Comparison of ENCODE assay signal across 1 cellular context in the genomic region with DNA sequence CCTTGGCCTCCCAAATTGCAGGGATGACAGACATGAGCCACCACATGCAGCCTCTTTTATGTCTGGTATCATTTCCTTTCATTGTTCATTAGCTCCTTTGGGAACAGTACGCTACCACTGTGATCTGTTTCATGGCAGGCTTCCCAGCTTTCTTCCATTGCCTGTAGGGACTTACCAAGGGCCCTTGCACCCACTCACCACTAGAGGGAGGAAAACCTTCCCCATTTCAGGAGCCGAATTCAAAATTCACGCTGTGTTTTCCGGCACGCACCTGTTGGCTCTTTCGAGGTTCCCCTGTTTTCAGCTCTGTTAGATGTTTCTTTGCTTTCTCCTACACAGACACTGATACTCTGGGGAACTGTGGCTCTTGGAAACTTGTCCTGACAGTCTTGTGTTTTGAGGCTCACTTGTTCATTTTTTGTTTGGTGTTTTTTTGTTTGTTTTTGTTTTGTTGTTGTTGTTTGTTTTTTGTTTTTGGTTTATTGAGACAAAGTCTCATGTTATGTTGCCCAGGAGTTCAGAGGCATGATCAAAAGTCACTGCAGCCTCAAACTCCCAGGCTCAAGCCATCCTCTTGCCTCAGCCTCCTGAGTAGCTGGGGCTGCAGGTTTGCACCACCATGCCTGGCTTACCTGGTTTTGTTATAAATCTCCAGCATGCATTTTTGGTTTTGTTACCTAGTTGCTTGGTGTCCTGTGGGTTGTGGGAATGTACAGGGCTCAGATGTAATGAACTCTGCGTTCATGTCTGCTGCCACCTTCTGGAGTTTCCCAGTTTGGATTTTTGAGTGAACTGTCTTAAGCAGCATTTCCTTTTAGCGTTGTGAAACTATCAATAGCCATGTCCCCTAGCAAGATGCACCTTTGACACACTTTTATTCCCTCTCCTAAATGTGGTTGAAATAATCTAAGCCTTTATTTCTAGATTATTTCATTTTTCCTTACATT.
TF ChIP-seq lines count a peak whose summit lies in the region.

No MANE protein-coding gene starts in this region.

TF ChIP-seq in HepG2, 621 proteins besides CTCF, POLR2A, EP300 and RAD21 (continued from another document and continues in another):
- TF ChIP-seq, protein P1, sequence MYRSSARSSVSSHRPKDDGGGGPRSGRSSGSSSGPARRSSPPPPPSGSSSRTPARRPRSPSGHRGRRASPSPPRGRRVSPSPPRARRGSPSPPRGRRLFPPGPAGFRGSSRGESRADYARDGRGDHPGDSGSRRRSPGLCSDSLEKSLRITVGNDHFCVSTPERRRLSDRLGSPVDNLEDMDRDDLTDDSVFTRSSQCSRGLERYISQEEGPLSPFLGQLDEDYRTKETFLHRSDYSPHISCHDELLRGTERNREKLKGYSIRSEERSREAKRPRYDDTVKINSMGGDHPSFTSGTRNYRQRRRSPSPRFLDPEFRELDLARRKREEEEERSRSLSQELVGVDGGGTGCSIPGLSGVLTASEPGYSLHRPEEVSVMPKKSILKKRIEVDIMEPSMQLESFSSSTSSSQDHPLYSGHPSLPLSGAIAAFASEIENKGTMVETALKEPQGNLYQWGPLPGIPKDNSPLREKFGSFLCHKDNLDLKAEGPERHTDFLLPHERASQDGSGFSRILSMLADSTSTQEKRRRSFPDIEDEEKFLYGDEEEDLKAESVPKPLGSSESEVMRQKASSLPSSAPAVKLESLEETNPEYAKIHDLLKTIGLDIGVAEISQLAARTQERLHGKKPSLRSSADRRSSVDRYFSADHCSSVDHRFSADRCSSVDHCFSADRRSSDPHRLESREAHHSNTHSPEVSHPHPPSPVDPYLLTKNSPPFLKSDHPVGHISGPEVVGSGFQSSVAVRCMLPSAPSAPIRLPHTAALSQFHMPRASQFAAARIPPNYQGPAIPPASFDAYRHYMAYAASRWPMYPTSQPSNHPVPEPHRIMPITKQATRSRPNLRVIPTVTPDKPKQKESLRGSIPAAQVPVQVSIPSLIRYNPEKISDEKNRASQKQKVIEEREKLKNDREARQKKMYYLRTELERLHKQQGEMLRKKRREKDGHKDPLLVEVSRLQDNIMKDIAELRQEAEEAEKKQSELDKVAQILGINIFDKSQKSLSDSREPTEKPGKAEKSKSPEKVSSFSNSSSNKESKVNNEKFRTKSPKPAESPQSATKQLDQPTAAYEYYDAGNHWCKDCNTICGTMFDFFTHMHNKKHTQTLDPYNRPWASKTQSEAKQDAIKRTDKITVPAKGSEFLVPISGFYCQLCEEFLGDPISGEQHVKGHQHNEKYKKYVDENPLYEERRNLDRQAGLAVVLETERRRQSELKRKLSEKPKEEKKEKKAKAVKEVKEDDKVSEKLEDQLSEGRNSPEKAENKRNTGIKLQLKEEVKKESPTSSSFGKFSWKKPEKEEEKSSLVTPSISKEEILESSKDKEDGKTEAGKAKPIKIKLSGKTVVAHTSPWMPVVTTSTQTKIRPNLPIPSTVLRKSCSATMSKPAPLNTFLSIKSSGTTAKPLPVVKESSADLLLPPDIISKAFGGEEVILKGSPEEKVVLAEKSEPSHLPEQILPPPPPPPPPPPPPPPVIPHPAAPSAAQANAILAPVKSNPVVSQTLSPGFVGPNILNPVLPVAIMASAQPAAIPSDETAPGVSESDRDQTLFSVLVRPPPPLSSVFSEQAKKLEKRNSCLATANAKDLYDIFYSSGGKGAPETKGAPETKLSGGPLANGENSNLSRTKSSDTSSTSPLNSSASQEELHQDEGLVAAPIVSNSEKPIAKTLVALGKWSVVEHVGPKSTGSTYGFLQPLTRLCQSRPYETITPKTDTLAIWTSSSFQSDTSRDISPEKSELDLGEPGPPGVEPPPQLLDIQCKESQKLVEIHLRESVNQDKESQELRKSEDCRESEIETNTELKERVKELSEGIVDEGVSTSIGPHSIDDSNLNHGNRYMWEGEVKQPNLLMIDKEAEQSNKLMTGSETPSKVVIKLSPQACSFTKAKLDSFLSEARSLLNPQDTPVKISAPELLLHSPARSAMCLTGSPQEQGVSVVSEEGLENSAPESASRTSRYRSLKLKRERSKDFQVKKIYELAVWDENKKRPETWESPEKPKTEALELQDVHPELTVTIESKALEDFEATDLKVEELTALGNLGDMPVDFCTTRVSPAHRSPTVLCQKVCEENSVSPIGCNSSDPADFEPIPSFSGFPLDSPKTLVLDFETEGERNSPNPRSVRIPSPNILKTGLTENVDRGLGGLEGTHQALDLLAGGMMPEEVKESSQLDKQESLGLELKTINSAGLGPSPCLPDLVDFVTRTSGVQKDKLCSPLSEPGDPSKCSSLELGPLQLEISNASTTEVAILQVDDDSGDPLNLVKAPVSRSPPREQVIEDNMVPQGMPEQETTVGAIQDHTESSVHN (CRISPR knock-in tag; IDR thresholded peaks at IDR 0.05), result no peak
- TF ChIP-seq BRCA1 (CRISPR knock-in tag; IDR thresholded peaks at IDR 0.05), result no peak
- TF ChIP-seq ARNT2 (CRISPR knock-in tag; IDR thresholded peaks at IDR 0.05; ENCODE audit: low read depth), result no peak
- TF ChIP-seq, protein P2, sequence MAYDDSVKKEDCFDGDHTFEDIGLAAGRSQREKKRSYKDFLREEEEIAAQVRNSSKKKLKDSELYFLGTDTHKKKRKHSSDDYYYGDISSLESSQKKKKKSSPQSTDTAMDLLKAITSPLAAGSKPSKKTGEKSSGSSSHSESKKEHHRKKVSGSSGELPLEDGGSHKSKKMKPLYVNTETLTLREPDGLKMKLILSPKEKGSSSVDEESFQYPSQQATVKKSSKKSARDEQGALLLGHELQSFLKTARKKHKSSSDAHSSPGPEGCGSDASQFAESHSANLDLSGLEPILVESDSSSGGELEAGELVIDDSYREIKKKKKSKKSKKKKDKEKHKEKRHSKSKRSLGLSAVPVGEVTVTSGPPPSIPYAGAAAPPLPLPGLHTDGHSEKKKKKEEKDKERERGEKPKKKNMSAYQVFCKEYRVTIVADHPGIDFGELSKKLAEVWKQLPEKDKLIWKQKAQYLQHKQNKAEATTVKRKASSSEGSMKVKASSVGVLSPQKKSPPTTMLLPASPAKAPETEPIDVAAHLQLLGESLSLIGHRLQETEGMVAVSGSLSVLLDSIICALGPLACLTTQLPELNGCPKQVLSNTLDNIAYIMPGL (CRISPR knock-in tag; IDR thresholded peaks at IDR 0.05; ENCODE audit: borderline replicate concordance in 1 of 2, low read depth in 1 of 2), result peak; percentile 45 to 66; a peak in 2 of 4 replicates
- TF ChIP-seq ZNF264 (CRISPR knock-in tag; IDR thresholded peaks at IDR 0.05), result no peak
- TF ChIP-seq ZNF878 (CRISPR knock-in tag; IDR thresholded peaks at IDR 0.05), result no peak
- TF ChIP-seq, protein P3, sequence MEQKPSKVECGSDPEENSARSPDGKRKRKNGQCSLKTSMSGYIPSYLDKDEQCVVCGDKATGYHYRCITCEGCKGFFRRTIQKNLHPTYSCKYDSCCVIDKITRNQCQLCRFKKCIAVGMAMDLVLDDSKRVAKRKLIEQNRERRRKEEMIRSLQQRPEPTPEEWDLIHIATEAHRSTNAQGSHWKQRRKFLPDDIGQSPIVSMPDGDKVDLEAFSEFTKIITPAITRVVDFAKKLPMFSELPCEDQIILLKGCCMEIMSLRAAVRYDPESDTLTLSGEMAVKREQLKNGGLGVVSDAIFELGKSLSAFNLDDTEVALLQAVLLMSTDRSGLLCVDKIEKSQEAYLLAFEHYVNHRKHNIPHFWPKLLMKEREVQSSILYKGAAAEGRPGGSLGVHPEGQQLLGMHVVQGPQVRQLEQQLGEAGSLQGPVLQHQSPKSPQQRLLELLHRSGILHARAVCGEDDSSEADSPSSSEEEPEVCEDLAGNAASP (CRISPR knock-in tag; IDR thresholded peaks at IDR 0.05; ENCODE audit: borderline replicate concordance), result no peak
- no peak for TF ChIP-seq RXRB (CRISPR knock-in tag; IDR thresholded peaks at IDR 0.05; ENCODE audit: borderline replicate concordance)
- TF ChIP-seq ZNF768 (CRISPR knock-in tag; IDR thresholded peaks at IDR 0.05), result no peak
- TF ChIP-seq, protein P4, sequence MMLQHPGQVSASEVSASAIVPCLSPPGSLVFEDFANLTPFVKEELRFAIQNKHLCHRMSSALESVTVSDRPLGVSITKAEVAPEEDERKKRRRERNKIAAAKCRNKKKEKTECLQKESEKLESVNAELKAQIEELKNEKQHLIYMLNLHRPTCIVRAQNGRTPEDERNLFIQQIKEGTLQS (CRISPR knock-in tag; IDR thresholded peaks at IDR 0.05), result no peak
- TF ChIP-seq U2AF2 (IDR thresholded peaks at IDR 0.05; ENCODE audit: low read depth, low read length), result no peak
- peak; percentile 25; the same call in 1 of the 2 replicates for TF ChIP-seq HOXA3 (CRISPR knock-in tag; IDR thresholded peaks at IDR 0.05)
- peak; percentile 27; the same call in 1 of the 2 replicates for TF ChIP-seq HDAC2 (CRISPR knock-in tag; IDR thresholded peaks at IDR 0.05)
- TF ChIP-seq ETV5 (CRISPR knock-in tag; IDR thresholded peaks at IDR 0.05; ENCODE audit: borderline replicate concordance), result peak; percentile 39; the same call in 1 of the 2 replicates
- no peak for TF ChIP-seq DPF2 (CRISPR knock-in tag; IDR thresholded peaks at IDR 0.05; ENCODE audit: borderline replicate concordance, low read depth)
- TF ChIP-seq RBM39 (IDR thresholded peaks at IDR 0.05; ENCODE audit: low read depth, low read length, poor library complexity, severe bottlenecking), result no peak
- no peak for TF ChIP-seq ZNF629 (CRISPR knock-in tag; conservative IDR thresholded peaks at IDR 0.05)
- TF ChIP-seq REL (CRISPR knock-in tag; conservative IDR thresholded peaks at IDR 0.05), result no peak
- no peak for TF ChIP-seq HNF4A (CRISPR knock-in tag; IDR thresholded peaks at IDR 0.05)
- no peak for TF ChIP-seq TBL1XR1 (IDR thresholded peaks at IDR 0.05; ENCODE audit: borderline replicate concordance, low read length, partially characterized antibody)
- TF ChIP-seq STAG1 (CRISPR knock-in tag; IDR thresholded peaks at IDR 0.05), result peak; percentile 44
- TF ChIP-seq, protein P5, sequence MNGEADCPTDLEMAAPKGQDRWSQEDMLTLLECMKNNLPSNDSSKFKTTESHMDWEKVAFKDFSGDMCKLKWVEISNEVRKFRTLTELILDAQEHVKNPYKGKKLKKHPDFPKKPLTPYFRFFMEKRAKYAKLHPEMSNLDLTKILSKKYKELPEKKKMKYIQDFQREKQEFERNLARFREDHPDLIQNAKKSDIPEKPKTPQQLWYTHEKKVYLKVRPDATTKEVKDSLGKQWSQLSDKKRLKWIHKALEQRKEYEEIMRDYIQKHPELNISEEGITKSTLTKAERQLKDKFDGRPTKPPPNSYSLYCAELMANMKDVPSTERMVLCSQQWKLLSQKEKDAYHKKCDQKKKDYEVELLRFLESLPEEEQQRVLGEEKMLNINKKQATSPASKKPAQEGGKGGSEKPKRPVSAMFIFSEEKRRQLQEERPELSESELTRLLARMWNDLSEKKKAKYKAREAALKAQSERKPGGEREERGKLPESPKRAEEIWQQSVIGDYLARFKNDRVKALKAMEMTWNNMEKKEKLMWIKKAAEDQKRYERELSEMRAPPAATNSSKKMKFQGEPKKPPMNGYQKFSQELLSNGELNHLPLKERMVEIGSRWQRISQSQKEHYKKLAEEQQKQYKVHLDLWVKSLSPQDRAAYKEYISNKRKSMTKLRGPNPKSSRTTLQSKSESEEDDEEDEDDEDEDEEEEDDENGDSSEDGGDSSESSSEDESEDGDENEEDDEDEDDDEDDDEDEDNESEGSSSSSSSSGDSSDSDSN (CRISPR knock-in tag; IDR thresholded peaks at IDR 0.05), result no peak
- TF ChIP-seq NCOA1 (CRISPR knock-in tag; IDR thresholded peaks at IDR 0.05), result no peak
- no peak for TF ChIP-seq ZNF619 (CRISPR knock-in tag; IDR thresholded peaks at IDR 0.05)
- TF ChIP-seq TEAD2 (CRISPR knock-in tag; IDR thresholded peaks at IDR 0.05), result no peak
- TF ChIP-seq, protein P6, sequence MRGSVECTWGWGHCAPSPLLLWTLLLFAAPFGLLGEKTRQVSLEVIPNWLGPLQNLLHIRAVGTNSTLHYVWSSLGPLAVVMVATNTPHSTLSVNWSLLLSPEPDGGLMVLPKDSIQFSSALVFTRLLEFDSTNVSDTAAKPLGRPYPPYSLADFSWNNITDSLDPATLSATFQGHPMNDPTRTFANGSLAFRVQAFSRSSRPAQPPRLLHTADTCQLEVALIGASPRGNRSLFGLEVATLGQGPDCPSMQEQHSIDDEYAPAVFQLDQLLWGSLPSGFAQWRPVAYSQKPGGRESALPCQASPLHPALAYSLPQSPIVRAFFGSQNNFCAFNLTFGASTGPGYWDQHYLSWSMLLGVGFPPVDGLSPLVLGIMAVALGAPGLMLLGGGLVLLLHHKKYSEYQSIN (CRISPR knock-in tag; IDR thresholded peaks at IDR 0.05; ENCODE audit: borderline replicate concordance), result no peak
- TF ChIP-seq, protein P7, sequence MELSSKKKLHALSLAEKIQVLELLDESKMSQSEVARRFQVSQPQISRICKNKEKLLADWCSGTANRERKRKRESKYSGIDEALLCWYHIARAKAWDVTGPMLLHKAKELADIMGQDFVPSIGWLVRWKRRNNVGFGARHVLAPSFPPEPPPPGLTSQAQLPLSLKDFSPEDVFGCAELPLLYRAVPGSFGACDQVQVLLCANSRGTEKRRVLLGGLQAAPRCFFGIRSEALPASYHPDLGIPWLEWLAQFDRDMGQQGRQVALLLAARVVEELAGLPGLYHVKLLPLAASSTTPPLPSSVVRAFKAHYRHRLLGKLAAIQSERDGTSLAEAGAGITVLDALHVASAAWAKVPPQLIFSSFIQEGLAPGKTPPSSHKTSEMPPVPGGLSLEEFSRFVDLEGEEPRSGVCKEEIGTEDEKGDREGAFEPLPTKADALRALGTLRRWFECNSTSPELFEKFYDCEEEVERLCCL (CRISPR knock-in tag; IDR thresholded peaks at IDR 0.05; ENCODE audit: borderline replicate concordance), result 0 out of 2 replicates have a peak, but pooled peaks have one; percentile 42
- TF ChIP-seq REPIN1 (CRISPR knock-in tag; IDR thresholded peaks at IDR 0.05; ENCODE audit: borderline replicate concordance, low read depth), result no peak
- TF ChIP-seq, protein P8, sequence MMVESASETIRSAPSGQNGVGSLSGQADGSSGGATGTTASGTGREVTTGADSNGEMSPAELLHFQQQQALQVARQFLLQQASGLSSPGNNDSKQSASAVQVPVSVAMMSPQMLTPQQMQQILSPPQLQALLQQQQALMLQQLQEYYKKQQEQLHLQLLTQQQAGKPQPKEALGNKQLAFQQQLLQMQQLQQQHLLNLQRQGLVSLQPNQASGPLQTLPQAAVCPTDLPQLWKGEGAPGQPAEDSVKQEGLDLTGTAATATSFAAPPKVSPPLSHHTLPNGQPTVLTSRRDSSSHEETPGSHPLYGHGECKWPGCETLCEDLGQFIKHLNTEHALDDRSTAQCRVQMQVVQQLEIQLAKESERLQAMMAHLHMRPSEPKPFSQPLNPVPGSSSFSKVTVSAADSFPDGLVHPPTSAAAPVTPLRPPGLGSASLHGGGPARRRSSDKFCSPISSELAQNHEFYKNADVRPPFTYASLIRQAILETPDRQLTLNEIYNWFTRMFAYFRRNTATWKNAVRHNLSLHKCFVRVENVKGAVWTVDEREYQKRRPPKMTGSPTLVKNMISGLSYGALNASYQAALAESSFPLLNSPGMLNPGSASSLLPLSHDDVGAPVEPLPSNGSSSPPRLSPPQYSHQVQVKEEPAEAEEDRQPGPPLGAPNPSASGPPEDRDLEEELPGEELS (CRISPR knock-in tag; IDR thresholded peaks at IDR 0.05), result no peak
- no peak for TF ChIP-seq MAZ (IDR thresholded peaks at IDR 0.05; ENCODE audit: borderline replicate concordance, low read depth, low read length)
- TF ChIP-seq MAZ (CRISPR knock-in tag; IDR thresholded peaks at IDR 0.05; ENCODE audit: low read depth), result no peak
- TF ChIP-seq ZEB1 (IDR thresholded peaks at IDR 0.05; ENCODE audit: insufficient replicate concordance, low read depth), result peak; percentile 29
- no peak for TF ChIP-seq SIX1 (CRISPR knock-in tag; IDR thresholded peaks at IDR 0.05; ENCODE audit: borderline replicate concordance)
- TF ChIP-seq ZNF703 (CRISPR knock-in tag; IDR thresholded peaks at IDR 0.05; ENCODE audit: borderline replicate concordance), result no peak
